In genomic region chr18:1595165-1595564, GRCh38 we compare ENCODE assay signal across 23 cellular contexts.
"Had no signal": no experiment of that assay in that cellular context is flagged by ENCODE, and none has a peak within 500 bp of the region (broad histone marks: within the 10 kb centered on the region; RNA-seq: fewer than 3 reads in every experiment).

No MANE protein-coding gene starts in this region.

- H3K4me2 ChIP-seq: SK-N-SH had no signal

- H3K27ac ChIP-seq: RWPE1 had no signal

- H3K36me3 Mint-ChIP-seq: IgD-negative memory B cell, T-cell had no signal

- H3K9me3 Mint-ChIP-seq: IgD-negative memory B cell; T-cell; T-helper 1 cell treated with Interleukin-12 subunit alpha and Interleukin-12 subunit beta and Interleukin-4 antibody, amounts not matched to agents 30 μg/mL and 1 μg/mL, for 36 hours had no signal

- DNase-seq: Karpas-422, KBM-7, MM.1S, NCI-H1092 treated with DMSO at 0.1 percent for 48 hours, NCI-H1436, NCI-H187, NCI-H2029, NCI-H2081 treated with DMSO at 0.1 percent for 48 hours, NCI-H2171, NCI-H226, NCI-H446 treated with DMSO at 0.1 percent for 48 hours, NCI-H510A treated with DMSO at 0.1 percent for 48 hours, NCI-H69, NCI-H774, PC-3, SHP77, SK-N-SH, SW 1271, T-cell had no signal

- H3K27ac Mint-ChIP-seq: IgD-negative memory B cell; T-cell; T-helper 1 cell treated with Interleukin-12 subunit alpha and Interleukin-12 subunit beta and Interleukin-4 antibody, amounts not matched to agents 30 μg/mL and 1 μg/mL, for 36 hours had no signal

- ATAC-seq: Panc1, PC-3, T-cell had no signal

- H3K9me2 ChIP-seq: SK-N-SH had no signal

- H3K9me3 ChIP-seq: SK-N-SH had no signal

- H3K4me1 Mint-ChIP-seq: T-cell had no signal

- H3K4me3 Mint-ChIP-seq: IgD-negative memory B cell; T-cell; T-helper 1 cell treated with Interleukin-12 subunit alpha and Interleukin-12 subunit beta and Interleukin-4 antibody, amounts not matched to agents 30 μg/mL and 1 μg/mL, for 36 hours had no signal

- H3K9ac ChIP-seq: SK-N-SH had no signal
